Comparison of ENCODE assay signal across 3 cellular contexts in the genomic region with DNA sequence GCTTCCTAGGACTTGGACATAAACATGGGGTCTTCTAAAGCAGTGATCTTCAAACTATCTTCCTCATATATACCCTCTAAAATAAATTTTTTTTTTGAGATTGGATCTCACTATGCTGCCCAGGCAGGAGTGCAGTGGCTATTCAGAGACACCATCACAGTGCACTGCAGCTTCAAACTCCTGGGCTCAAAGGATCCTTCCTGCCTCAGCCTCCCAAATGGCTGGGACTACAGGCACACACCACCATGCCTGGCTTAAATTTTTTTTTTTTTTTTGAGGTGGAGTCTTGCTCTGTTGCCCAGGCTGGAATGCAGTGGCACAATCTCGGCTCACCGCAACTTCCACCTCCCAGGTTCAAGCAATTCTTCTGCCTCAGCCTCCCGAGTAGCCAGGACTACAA.
A peak's percentile ranks its signal among the peaks of the same experiment; 100 is the strongest.
TF ChIP-seq lines count a peak whose summit lies in the region.

No MANE protein-coding gene starts in this region.

TF ChIP-seq in HEK293, 187 proteins besides CTCF, POLR2A, EP300 and RAD21:
- TF ChIP-seq SETDB1 (IDR thresholded peaks at IDR 0.05; ENCODE audit: insufficient read length, low read length) (peak; percentile 52), ZNF121 (tag by site-specific recombination; IDR thresholded peaks at IDR 0.05) (peak; percentile 70)

TF ChIP-seq in WTC11, 78 proteins besides CTCF, POLR2A, EP300 and RAD21:
- TF ChIP-seq ZNF121 (CRISPR knock-in tag; IDR thresholded peaks at IDR 0.05) = peak; percentile 51; the same call in 1 of the 2 replicates

TF ChIP-seq in K562, 482 proteins besides CTCF, POLR2A, EP300 and RAD21:
- peak; percentile 52 for TF ChIP-seq ZNF121 (CRISPR knock-in tag; conservative IDR thresholded peaks at IDR 0.05)
